In the genomic region with DNA sequence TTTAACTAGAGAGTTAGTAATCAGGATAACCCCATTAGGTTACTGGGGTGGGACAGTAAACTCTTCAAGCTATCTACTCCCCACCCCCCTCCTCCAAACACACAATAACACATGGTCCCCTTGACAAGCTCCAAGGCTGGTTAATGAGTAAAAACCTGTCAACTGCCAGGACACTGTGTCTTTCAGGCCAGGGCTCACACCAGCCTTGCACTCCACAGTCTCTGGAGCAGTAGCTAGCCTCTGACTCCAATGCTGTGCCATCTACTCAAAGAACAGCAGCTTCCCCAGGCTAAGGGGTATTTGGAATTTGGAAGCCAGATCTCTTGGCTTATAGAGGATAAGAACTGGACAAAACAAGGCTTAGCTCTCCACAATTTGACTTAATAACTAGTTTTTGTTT, we compare ENCODE assay signal across 13 cellular contexts.
DNase-seq lines count a peak whose midpoint lies in the region; ATAC-seq and TF ChIP-seq lines count a peak whose summit lies in the region.
"Had no signal": no experiment of that assay in that cellular context is flagged by ENCODE, and none has a peak within 500 bp of the region (broad histone marks: within the 10 kb centered on the region; RNA-seq: fewer than 3 reads in every experiment).

No MANE protein-coding gene starts in this region.

- 0 out of 2 replicates have a peak, but pooled peaks cover 5% of the 10 kb centered on the region for H3F3A ChIP-seq in MM.1S (ENCODE audit: insufficient read depth, low read length)

- no peak for ATAC-seq in stimulated activated memory B cell treated with anti-CD40 and anti-IgM and Interleukin-4, amounts not matched to agents 10 μg/mL and 1 μg/mL and 100 μg/mL, for 72 hours
- no peak for ATAC-seq in SK-N-SH treated with all-trans-retinoic acid at 6 μM for 48 hours

- no peaks in the 10 kb centered on the region for H4K20me1 ChIP-seq in MM.1S (ENCODE audit: insufficient read depth, low read length)

- CTCF ChIA-PET in activated naive CD4-positive, alpha-beta T cell treated with anti-CD3 and anti-CD28 coated beads, Interleukin-2, amount 10 ng/mL, durations not matched to agents 7 days and 5 days (lab: Charles Lee) = interaction anchor here (1.0 kb wide), 1 partner anchor 437 kb away, joined by 3 read pairs; no protein-coding TSS in a partner anchor

- H3K4me1 ChIP-seq in colonic mucosa (no peaks in the 10 kb centered on the region), MM.1S (ENCODE audit: low read length) (no peaks in the 10 kb centered on the region; the same call in 1 of the 2 replicates)

- H3K27me3 Mint-ChIP-seq in stimulated activated memory B cell treated with anti-CD40 and anti-IgM and Interleukin-4, amounts not matched to agents 10 μg/mL and 1 μg/mL and 100 μg/mL, for 72 hours = no peaks in the 10 kb centered on the region
- no peaks in the 10 kb centered on the region for H3K27me3 Mint-ChIP-seq in activated naive CD4-positive, alpha-beta T cell treated with anti-CD3 and anti-CD28 coated beads, Interleukin-2, amount 10 ng/mL, durations not matched to agents 7 days and 5 days

- no peak overlapping the region for H3K4me3 ChIP-seq in colonic mucosa
- no peak overlapping the region for H3K4me3 ChIP-seq in MM.1S (ENCODE audit: low read length)

- no peak overlapping the region for H3K4me3 Mint-ChIP-seq in stimulated activated memory B cell treated with anti-CD40 and anti-IgM and Interleukin-4, amounts not matched to agents 10 μg/mL and 1 μg/mL and 100 μg/mL, for 72 hours
- no peak overlapping the region for H3K4me3 Mint-ChIP-seq in activated naive CD4-positive, alpha-beta T cell treated with anti-CD3 and anti-CD28 coated beads, Interleukin-2, amount 10 ng/mL, durations not matched to agents 7 days and 5 days

- H3K36me3 Mint-ChIP-seq in stimulated activated memory B cell treated with anti-CD40 and anti-IgM and Interleukin-4, amounts not matched to agents 10 μg/mL and 1 μg/mL and 100 μg/mL, for 72 hours = peaks cover 54% of the 10 kb centered on the region
- H3K36me3 Mint-ChIP-seq in activated naive CD4-positive, alpha-beta T cell treated with anti-CD3 and anti-CD28 coated beads, Interleukin-2, amount 10 ng/mL, durations not matched to agents 7 days and 5 days = peaks cover 75% of the 10 kb centered on the region

- no peaks in the 10 kb centered on the region for H3K27me3 ChIP-seq in colonic mucosa
- no peaks in the 10 kb centered on the region for H3K27me3 ChIP-seq in MM.1S (replicated peaks; ENCODE audit: insufficient read depth, low read length)

- TF ChIP-seq CTCF in colonic mucosa (IDR thresholded peaks at IDR 0.05) = no peak
- TF ChIP-seq CTCF in MM.1S (IDR thresholded peaks at IDR 0.05; ENCODE audit: low read length) = no peak

- H3K36me3 ChIP-seq in colonic mucosa (peaks cover 29% of the 10 kb centered on the region), MM.1S (replicated peaks; ENCODE audit: insufficient read depth, low read length) (peaks cover 15% of the 10 kb centered on the region)

- no peak overlapping the region for H3K27ac ChIP-seq in colonic mucosa
- no peak overlapping the region for H3K27ac ChIP-seq in MM.1S (ENCODE audit: low read length)
- H3K27ac ChIP-seq: 22Rv1 had no signal

- no peaks in the 10 kb centered on the region for H3K9me3 ChIP-seq in colonic mucosa
- H3K9me3 ChIP-seq in MM.1S (replicated peaks; ENCODE audit: insufficient read depth, low read length) = no peaks in the 10 kb centered on the region

- H3K9ac ChIP-seq in colonic mucosa (ENCODE audit: low read depth in 2 of 2, low read length in 2 of 2) (no peak overlapping the region), MM.1S (ENCODE audit: low read length) (no peak overlapping the region)

- H3K9me3 Mint-ChIP-seq in stimulated activated memory B cell treated with anti-CD40 and anti-IgM and Interleukin-4, amounts not matched to agents 10 μg/mL and 1 μg/mL and 100 μg/mL, for 72 hours = peaks cover 4% of the 10 kb centered on the region
- H3K9me3 Mint-ChIP-seq in activated naive CD4-positive, alpha-beta T cell treated with anti-CD3 and anti-CD28 coated beads, Interleukin-2, amount 10 ng/mL, durations not matched to agents 7 days and 5 days = peaks cover 6% of the 10 kb centered on the region

- H3K4me2 ChIP-seq in MM.1S (ENCODE audit: low read depth, low read length) = no peak overlapping the region

- peak; percentile 28 for DNase-seq in activated CD8-positive, alpha-beta memory T cell treated with anti-CD3 and anti-CD28 coated beads for 24 hours
- DNase-seq in activated CD8-positive, alpha-beta memory T cell treated with anti-CD3 and anti-CD28 coated beads, Interleukin-2, amount 50 U/mL, for 48 hours = no peak
- DNase-seq in colonic mucosa (peak; percentile 1), MM.1S (no peak), COR-L47 (lab: John Stamatoyannopoulos, UW) (no peak)
- no peak for DNase-seq in activated naive CD4-positive, alpha-beta T cell treated with anti-CD3 and anti-CD28 coated beads, Interleukin-2, amount 10 ng/mL, durations not matched to agents 7 days and 5 days
- DNase-seq: DMS153, DMS79 treated with DMSO at 0.1 percent for 48 hours, EL, KBM-7 had no signal

- 0 out of 2 replicates have a peak, but pooled peaks cover 5% of the 10 kb centered on the region for H3K79me2 ChIP-seq in MM.1S (ENCODE audit: low read length)

- peak overlapping the region; percentile 88 for H3K27ac Mint-ChIP-seq in stimulated activated memory B cell treated with anti-CD40 and anti-IgM and Interleukin-4, amounts not matched to agents 10 μg/mL and 1 μg/mL and 100 μg/mL, for 72 hours
- H3K27ac Mint-ChIP-seq in activated naive CD4-positive, alpha-beta T cell treated with anti-CD3 and anti-CD28 coated beads, Interleukin-2, amount 10 ng/mL, durations not matched to agents 7 days and 5 days = no peak overlapping the region

- H2AFZ ChIP-seq in MM.1S (ENCODE audit: low read length) = no peak overlapping the region

- H3K4me1 Mint-ChIP-seq in stimulated activated memory B cell treated with anti-CD40 and anti-IgM and Interleukin-4, amounts not matched to agents 10 μg/mL and 1 μg/mL and 100 μg/mL, for 72 hours = peaks cover 40% of the 10 kb centered on the region
- peaks cover 5% of the 10 kb centered on the region for H3K4me1 Mint-ChIP-seq in activated naive CD4-positive, alpha-beta T cell treated with anti-CD3 and anti-CD28 coated beads, Interleukin-2, amount 10 ng/mL, durations not matched to agents 7 days and 5 days

- intact Hi-C loops in colonic mucosa (cut with DNase I) = no loop called here

- no peaks in the 10 kb centered on the region for H3K9me2 ChIP-seq in MM.1S (replicated peaks; ENCODE audit: insufficient read depth, low read length)

TF ChIP-seq in SK-N-SH treated with all-trans-retinoic acid at 6 μM for 48 hours, 23 proteins besides CTCF, POLR2A, EP300 and RAD21 (continues in another document):
- no peak for TF ChIP-seq SNAI2 (CRISPR knock-in tag; IDR thresholded peaks at IDR 0.05)
- no peak for TF ChIP-seq OSR1 (CRISPR knock-in tag; IDR thresholded peaks at IDR 0.05)
- no peak for TF ChIP-seq RARB (CRISPR knock-in tag; IDR thresholded peaks at IDR 0.05)
- no peak for TF ChIP-seq ZFP3 (CRISPR knock-in tag; IDR thresholded peaks at IDR 0.05)
- TF ChIP-seq GLIS3 (CRISPR knock-in tag; IDR thresholded peaks at IDR 0.05) = no peak
- TF ChIP-seq ZNF70 (CRISPR knock-in tag; IDR thresholded peaks at IDR 0.05) = no peak
- TF ChIP-seq, protein P1, sequence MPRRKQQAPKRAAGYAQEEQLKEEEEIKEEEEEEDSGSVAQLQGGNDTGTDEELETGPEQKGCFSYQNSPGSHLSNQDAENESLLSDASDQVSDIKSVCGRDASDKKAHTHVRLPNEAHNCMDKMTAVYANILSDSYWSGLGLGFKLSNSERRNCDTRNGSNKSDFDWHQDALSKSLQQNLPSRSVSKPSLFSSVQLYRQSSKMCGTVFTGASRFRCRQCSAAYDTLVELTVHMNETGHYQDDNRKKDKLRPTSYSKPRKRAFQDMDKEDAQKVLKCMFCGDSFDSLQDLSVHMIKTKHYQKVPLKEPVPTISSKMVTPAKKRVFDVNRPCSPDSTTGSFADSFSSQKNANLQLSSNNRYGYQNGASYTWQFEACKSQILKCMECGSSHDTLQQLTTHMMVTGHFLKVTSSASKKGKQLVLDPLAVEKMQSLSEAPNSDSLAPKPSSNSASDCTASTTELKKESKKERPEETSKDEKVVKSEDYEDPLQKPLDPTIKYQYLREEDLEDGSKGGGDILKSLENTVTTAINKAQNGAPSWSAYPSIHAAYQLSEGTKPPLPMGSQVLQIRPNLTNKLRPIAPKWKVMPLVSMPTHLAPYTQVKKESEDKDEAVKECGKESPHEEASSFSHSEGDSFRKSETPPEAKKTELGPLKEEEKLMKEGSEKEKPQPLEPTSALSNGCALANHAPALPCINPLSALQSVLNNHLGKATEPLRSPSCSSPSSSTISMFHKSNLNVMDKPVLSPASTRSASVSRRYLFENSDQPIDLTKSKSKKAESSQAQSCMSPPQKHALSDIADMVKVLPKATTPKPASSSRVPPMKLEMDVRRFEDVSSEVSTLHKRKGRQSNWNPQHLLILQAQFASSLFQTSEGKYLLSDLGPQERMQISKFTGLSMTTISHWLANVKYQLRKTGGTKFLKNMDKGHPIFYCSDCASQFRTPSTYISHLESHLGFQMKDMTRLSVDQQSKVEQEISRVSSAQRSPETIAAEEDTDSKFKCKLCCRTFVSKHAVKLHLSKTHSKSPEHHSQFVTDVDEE (CRISPR knock-in tag; IDR thresholded peaks at IDR 0.05) = no peak
- TF ChIP-seq, protein P2, sequence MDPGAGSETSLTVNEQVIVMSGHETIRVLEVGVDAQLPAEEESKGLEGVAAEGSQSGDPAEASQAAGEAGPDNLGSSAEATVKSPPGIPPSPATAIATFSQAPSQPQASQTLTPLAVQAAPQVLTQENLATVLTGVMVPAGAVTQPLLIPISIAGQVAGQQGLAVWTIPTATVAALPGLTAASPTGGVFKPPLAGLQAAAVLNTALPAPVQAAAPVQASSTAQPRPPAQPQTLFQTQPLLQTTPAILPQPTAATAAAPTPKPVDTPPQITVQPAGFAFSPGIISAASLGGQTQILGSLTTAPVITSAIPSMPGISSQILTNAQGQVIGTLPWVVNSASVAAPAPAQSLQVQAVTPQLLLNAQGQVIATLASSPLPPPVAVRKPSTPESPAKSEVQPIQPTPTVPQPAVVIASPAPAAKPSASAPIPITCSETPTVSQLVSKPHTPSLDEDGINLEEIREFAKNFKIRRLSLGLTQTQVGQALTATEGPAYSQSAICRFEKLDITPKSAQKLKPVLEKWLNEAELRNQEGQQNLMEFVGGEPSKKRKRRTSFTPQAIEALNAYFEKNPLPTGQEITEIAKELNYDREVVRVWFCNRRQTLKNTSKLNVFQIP (CRISPR knock-in tag; IDR thresholded peaks at IDR 0.05; ENCODE audit: borderline replicate concordance, low read depth) = no peak
- TF ChIP-seq ESRRG (CRISPR knock-in tag; IDR thresholded peaks at IDR 0.05) = no peak

Comparison
In these comparisons a context has a peak if more than half of its experiments do, and no peak if none do; other contexts are left out.
1. DNase-seq: peak in activated CD8-positive, alpha-beta memory T cell treated with anti-CD3 and anti-CD28 coated beads for 24 hours (single experiment) and colonic mucosa (single experiment); none in activated CD8-positive, alpha-beta memory T cell treated with anti-CD3 and anti-CD28 coated beads, Interleukin-2, amount 50 U/mL, for 48 hours (single experiment), MM.1S (single experiment), activated naive CD4-positive, alpha-beta T cell treated with anti-CD3 and anti-CD28 coated beads, Interleukin-2, amount 10 ng/mL, durations not matched to agents 7 days and 5 days (single experiment) and COR-L47 (single experiment).